In the genomic region with DNA sequence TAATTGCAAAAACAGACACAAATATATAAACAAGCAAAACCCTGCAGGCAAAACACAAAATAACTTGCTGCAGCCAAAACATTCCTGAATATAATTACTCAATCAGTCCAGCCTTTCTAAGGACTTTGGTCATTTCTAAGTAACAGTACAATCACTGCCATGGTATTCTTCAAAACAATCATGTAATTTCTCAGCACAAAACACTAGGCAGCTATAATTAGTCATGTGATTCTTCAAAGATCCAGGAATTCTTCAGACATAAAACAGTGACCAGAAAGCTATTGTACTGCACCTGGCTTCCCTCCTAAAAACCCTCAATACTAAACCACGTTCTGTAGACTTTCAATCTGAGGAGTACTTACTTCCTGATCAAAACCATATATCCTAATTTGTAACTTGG, we compare ENCODE assay signal across 26 cellular contexts.
DNase-seq lines count a peak whose midpoint lies in the region; ATAC-seq and TF ChIP-seq lines count a peak whose summit lies in the region.
"Had no signal": no experiment of that assay in that cellular context is flagged by ENCODE, and none has a peak within 500 bp of the region (broad histone marks: within the 10 kb centered on the region; RNA-seq: fewer than 3 reads in every experiment).

No MANE protein-coding gene starts in this region.

- no peak overlapping the region for H3K4me3 ChIP-seq in astrocyte of the cerebellum (ENCODE audit: low read depth, low read length)
- H3K4me3 ChIP-seq in retinal pigment epithelial cell (ENCODE audit: low read length): no peak overlapping the region
- H3K4me3 ChIP-seq in mucosa of descending colon: no peak overlapping the region
- H3K4me3 ChIP-seq in coronary artery: no peak overlapping the region
- H3K4me3 ChIP-seq: breast epithelium, gastroesophageal sphincter, right atrium auricular region, stomach, transverse colon had no signal

- no peaks in the 10 kb centered on the region for H3K9me3 ChIP-seq in mucosa of descending colon
- H3K9me3 ChIP-seq: breast epithelium, gastroesophageal sphincter, right atrium auricular region, stomach, transverse colon had no signal

- DNase-seq in NCI-H1105 treated with DMSO at 0.1 percent for 48 hours (lab: John Stamatoyannopoulos, UW): peak; percentile 50
- DNase-seq in NCI-H1105 (lab: John Stamatoyannopoulos, UW): no peak
- peak; percentile 71 for DNase-seq in astrocyte of the cerebellum (ENCODE audit: low read depth)
- DNase-seq in foreskin keratinocyte: peak; percentile 5 to 56
- peak; percentile 54 for DNase-seq in retinal pigment epithelial cell (ENCODE audit: low read depth)
- no peak for DNase-seq in mucosa of descending colon
- no peak for DNase-seq in coronary artery (ENCODE audit: low spot score)
- DNase-seq: activated CD4-positive, alpha-beta T cell treated with anti-CD3 and anti-CD28 coated beads, Interleukin-2, amount 50 U/mL, for 4 hours; activated CD8-positive, alpha-beta memory T cell treated with anti-CD3 and anti-CD28 coated beads, Interleukin-2, amount 50 U/mL, for 4 hours; AML-193; cortex of kidney; DND-41; erythroblast; KBM-7; MV-4-11; naive B cell; NCI-H187; NCI-H510A treated with DMSO at 0.1 percent for 48 hours; stomach; transverse colon had no signal

- in situ Hi-C loops in astrocyte of the cerebellum (cut with HindIII; ENCODE audit: low sequenced_read_pairs): no loop called here

- no peak overlapping the region for H3K27ac ChIP-seq in foreskin keratinocyte
- no peak overlapping the region for H3K27ac ChIP-seq in coronary artery
- H3K27ac ChIP-seq: 22Rv1, breast epithelium, gastroesophageal sphincter, right atrium auricular region, stomach, transverse colon had no signal

- H3K4me1 ChIP-seq in foreskin keratinocyte (no peaks in the 10 kb centered on the region), mucosa of descending colon (ENCODE audit: low read depth) (no peaks in the 10 kb centered on the region)
- H3K4me1 ChIP-seq: breast epithelium, gastroesophageal sphincter, right atrium auricular region, stomach, transverse colon had no signal

- no peaks in the 10 kb centered on the region for H3K36me3 ChIP-seq in mucosa of descending colon (ENCODE audit: low read depth)
- H3K36me3 ChIP-seq: breast epithelium, gastroesophageal sphincter, right atrium auricular region, stomach, transverse colon had no signal

- TF ChIP-seq CTCF in astrocyte of the cerebellum (IDR thresholded peaks at IDR 0.05; ENCODE audit: low read depth, low read length, missing control alignments): no peak
- no peak for TF ChIP-seq CTCF in foreskin keratinocyte (conservative IDR thresholded peaks at IDR 0.05)
- TF ChIP-seq CTCF in retinal pigment epithelial cell (conservative IDR thresholded peaks at IDR 0.05; ENCODE audit: low read depth, low read length): no peak
- TF ChIP-seq CTCF in mucosa of descending colon (IDR thresholded peaks at IDR 0.05): no peak
- no peak for TF ChIP-seq CTCF in coronary artery (IDR thresholded peaks at IDR 0.05)

- no peak for ATAC-seq in foreskin keratinocyte
- ATAC-seq in HG03439 (IDR thresholded peaks at IDR 0.05; ENCODE audit: unreplicated experiment): no peak
- no peak for ATAC-seq in mucosa of descending colon
- ATAC-seq: gastroesophageal sphincter, HCT116 had no signal

- intact Hi-C loops in mucosa of descending colon (cut with DNase I, micrococcal nuclease): no loop called here

- H3K27me3 ChIP-seq in foreskin keratinocyte: no peaks in the 10 kb centered on the region
- H3K27me3 ChIP-seq: breast epithelium, gastroesophageal sphincter, right atrium auricular region, stomach, transverse colon had no signal

Comparison
In these comparisons a context has a peak if more than half of its experiments do, and no peak if none do; other contexts are left out.
1. DNase-seq: peak in NCI-H1105 treated with DMSO at 0.1 percent for 48 hours (single experiment), astrocyte of the cerebellum (single experiment), foreskin keratinocyte (2 of 2) and retinal pigment epithelial cell (single experiment); none in NCI-H1105 (single experiment), mucosa of descending colon (0 of 3) and coronary artery (single experiment).